Comparison of ENCODE assay signal across 8 cellular contexts in genomic region chr19:34733826-34734600, GRCh38. TPM values are rescaled to one million over a fixed set of nuclear protein-coding genes. Genes with fewer than 3 reads are reported as not detected.
DNase-seq lines count a peak whose midpoint lies in the region; ATAC-seq, FAIRE-seq and TF ChIP-seq lines count a peak whose summit lies in the region.

TSS of gene ZNF181 (plus strand) at chr19:34734243. CDS start at chr19:34735038, 795 bp downstream.

- H3K79me2 ChIP-seq in astrocyte (ENCODE audit: insufficient read depth, low read length) = peaks cover 3% of the 10 kb centered on the region
- H3K79me2 ChIP-seq in hepatocyte = peaks cover 21% of the 10 kb centered on the region

- H3K4me3 ChIP-seq in astrocyte (ENCODE audit: insufficient read depth, low read depth, low read length) (peak within 1 kb of the TSS; percentile 85), hepatocyte (peak within 1 kb of the TSS; percentile 85)

- H3K27ac ChIP-seq in astrocyte (ENCODE audit: low read depth, low read length) (peak within 1 kb of the TSS; percentile 95), hepatocyte (peak within 1 kb of the TSS; percentile 99)

- H3K27me3 ChIP-seq in astrocyte (ENCODE audit: insufficient read depth, low read length) (no peaks in the 10 kb centered on the region), hepatocyte (no peaks in the 10 kb centered on the region)

- DNase-seq in NCI-H1694 treated with DMSO at 0.1 percent for 48 hours (lab: John Stamatoyannopoulos, UW) = peak; percentile 88
- DNase-seq in T-helper 2 cell treated with Interferon-gamma antibody and Interleukin-4, amounts not matched to agents 5 μg/mL and 100 μg/mL, for 36 hours (ENCODE audit: low spot score) = peak; percentile 84
- DNase-seq in astrocyte (ENCODE audit: low read depth) = peak; percentile 87
- DNase-seq in hepatocyte (ENCODE audit: low spot score) = peak; percentile 94
- peak; percentile 99 for DNase-seq in retina
- no peak for DNase-seq in A172 (ENCODE audit: low spot score)

- peaks cover 30% of the 10 kb centered on the region for H3K9me3 Mint-ChIP-seq in T-helper 2 cell treated with Interferon-gamma antibody and Interleukin-4, amounts not matched to agents 5 μg/mL and 100 μg/mL, for 36 hours
- H3K9me3 Mint-ChIP-seq in astrocyte (ENCODE audit: unreplicated experiment) = peaks cover 15% of the 10 kb centered on the region

- TF ChIP-seq CTCF in astrocyte (IDR thresholded peaks at IDR 0.05; ENCODE audit: insufficient read depth, low read depth, low read length) (no peak), hepatocyte (IDR thresholded peaks at IDR 0.05; ENCODE audit: poor library complexity) (no peak)

- H3K36me3 Mint-ChIP-seq in T-helper 2 cell treated with Interferon-gamma antibody and Interleukin-4, amounts not matched to agents 5 μg/mL and 100 μg/mL, for 36 hours (ENCODE audit: low read depth) = peaks cover 26% of the 10 kb centered on the region
- peaks cover 20% of the 10 kb centered on the region for H3K36me3 Mint-ChIP-seq in astrocyte (ENCODE audit: low read depth, unreplicated experiment)

- H3K9me3 ChIP-seq in astrocyte (ENCODE audit: insufficient read depth, low read depth, low read length) (peaks cover 8% of the 10 kb centered on the region), hepatocyte (ENCODE audit: low read depth) (peaks cover 8% of the 10 kb centered on the region)

- under 1% methylated on average over 67 of the region's 69 CpGs for WGBS in hepatocyte (ENCODE audit: low lambda C conversion rate, missing lambda C conversion rate)

- H3K4me1 Mint-ChIP-seq in T-helper 2 cell treated with Interferon-gamma antibody and Interleukin-4, amounts not matched to agents 5 μg/mL and 100 μg/mL, for 36 hours (ENCODE audit: low read depth) = peaks cover 20% of the 10 kb centered on the region
- peaks cover 6% of the 10 kb centered on the region for H3K4me1 Mint-ChIP-seq in astrocyte (ENCODE audit: low read depth, unreplicated experiment)

- H3K36me3 ChIP-seq in astrocyte (ENCODE audit: insufficient read depth, low read length) (no peaks in the 10 kb centered on the region), hepatocyte (replicated peaks; ENCODE audit: insufficient read depth, low read depth) (peaks cover under 1% of the 10 kb centered on the region)

- no peaks in the 10 kb centered on the region for H3K9me2 ChIP-seq in hepatocyte (replicated peaks; ENCODE audit: insufficient read depth)

- peak within 1 kb of the TSS; percentile 99 for H3K4me2 ChIP-seq in astrocyte (ENCODE audit: low read length)
- peak within 1 kb of the TSS; percentile 84 for H3K4me2 ChIP-seq in hepatocyte

- H3K27ac Mint-ChIP-seq in T-helper 2 cell treated with Interferon-gamma antibody and Interleukin-4, amounts not matched to agents 5 μg/mL and 100 μg/mL, for 36 hours = peak within 1 kb of the TSS; percentile 92
- H3K27ac Mint-ChIP-seq in astrocyte (ENCODE audit: unreplicated experiment) = peak within 1 kb of the TSS; percentile 95

- H4K20me1 ChIP-seq in astrocyte (ENCODE audit: insufficient read depth, low read length) (no peaks in the 10 kb centered on the region), hepatocyte (ENCODE audit: insufficient read depth, poor library complexity, severe bottlenecking) (no peaks in the 10 kb centered on the region)

- no peak for FAIRE-seq in astrocyte (lab: Jason Lieb, UNC)

- H2AFZ ChIP-seq in astrocyte (ENCODE audit: low read depth, low read length) (peak within 1 kb of the TSS; percentile 97), hepatocyte (peak within 1 kb of the TSS; percentile 87)

- no peaks in the 10 kb centered on the region for H3K27me3 Mint-ChIP-seq in T-helper 2 cell treated with Interferon-gamma antibody and Interleukin-4, amounts not matched to agents 5 μg/mL and 100 μg/mL, for 36 hours (ENCODE audit: low read depth)
- H3K27me3 Mint-ChIP-seq in astrocyte (ENCODE audit: low read depth, unreplicated experiment) = no peaks in the 10 kb centered on the region

- peak within 1 kb of the TSS; percentile 88 for H3K4me3 Mint-ChIP-seq in T-helper 2 cell treated with Interferon-gamma antibody and Interleukin-4, amounts not matched to agents 5 μg/mL and 100 μg/mL, for 36 hours
- peak within 1 kb of the TSS; percentile 97 for H3K4me3 Mint-ChIP-seq in astrocyte (ENCODE audit: unreplicated experiment)

- H3K9ac ChIP-seq in astrocyte (ENCODE audit: low read length) = peak within 1 kb of the TSS; percentile 91

- ATAC-seq in GM18502 (IDR thresholded peaks at IDR 0.05; ENCODE audit: poor library complexity, unreplicated experiment) (peak; percentile 84), HG02938 (IDR thresholded peaks at IDR 0.05; ENCODE audit: unreplicated experiment) (peak; percentile 76)

- H3K4me1 ChIP-seq in astrocyte (ENCODE audit: insufficient read depth, low read length) = peaks cover 9% of the 10 kb centered on the region
- H3K4me1 ChIP-seq in hepatocyte (ENCODE audit: insufficient read depth) = peaks cover 12% of the 10 kb centered on the region

RNA-seq across cellular contexts. Expression of gene ZNF181, which starts in this region (rescaled TPM):
- total RNA-seq in astrocyte (4.8 and 5.2 TPM in 2 replicates), hepatocyte (14.5 and 30.0 TPM in 2 replicates)
- polyA plus RNA-seq in hepatocyte = 11.5 and 11.7 TPM in 2 replicates
- total RNA-seq in A172 (2014; rRNA removed; shearing (Covaris generic)) = 0.05 TPM in 1 of 2 replicates, not detected in the other
